Comparison of ENCODE assay signal across 20 cellular contexts in genomic region chr14:68692216-68692615, GRCh38.
DNase-seq lines count a peak whose midpoint lies in the region; ATAC-seq, FAIRE-seq and TF ChIP-seq lines count a peak whose summit lies in the region.
"Had no signal": no experiment of that assay in that cellular context is flagged by ENCODE, and none has a peak within 500 bp of the region (broad histone marks: within the 10 kb centered on the region; RNA-seq: fewer than 3 reads in every experiment).

No MANE protein-coding gene starts in this region.

- no peaks in the 10 kb centered on the region for H3K9me3 Mint-ChIP-seq in CD4-positive, CD25-positive, alpha-beta regulatory T cell
- H3K9me3 Mint-ChIP-seq in activated B cell treated with CpG ODN at 0.5 μM for 24 hours (no peaks in the 10 kb centered on the region), mesothelial cell of epicardium (no peaks in the 10 kb centered on the region)
- H3K9me3 Mint-ChIP-seq: activated CD4-positive, alpha-beta memory T cell treated with anti-CD3 and anti-CD28 coated beads, Interleukin-2, amount 10 ng/mL, durations not matched to agents 7 days and 5 days; GM23338 had no signal

- ATAC-seq in CD4-positive, CD25-positive, alpha-beta regulatory T cell (ENCODE audit: low read depth in 2 of 2) = no peak
- ATAC-seq in activated B cell treated with CpG ODN at 0.5 μM for 24 hours (ENCODE audit: low read depth) (no peak), HG03378 (IDR thresholded peaks at IDR 0.05; ENCODE audit: unreplicated experiment) (no peak), GM21360 (IDR thresholded peaks at IDR 0.05; ENCODE audit: unreplicated experiment) (no peak), pancreas (no peak)
- ATAC-seq: activated CD4-positive, CD25-positive, alpha-beta regulatory T cell treated with anti-CD3 and anti-CD28 coated beads, Interleukin-2, amount 50 U/mL, for 24 hours; stimulated activated naive CD8-positive, alpha-beta T cell treated with anti-CD3 and anti-CD28 coated beads, Interleukin-15, Interleukin-2, amounts not matched to agents 100 U/mL and 50 U/mL, for 24 hours had no signal

- no peaks in the 10 kb centered on the region for H3K27me3 ChIP-seq in CD4-positive, CD25-positive, alpha-beta regulatory T cell (ENCODE audit: control insufficient read depth, insufficient read depth, low read length)
- H3K27me3 ChIP-seq in skeletal muscle tissue (ENCODE audit: control insufficient read depth in 3 of 3, insufficient read depth in 3 of 3, low read length in 3 of 3) (no peaks in the 10 kb centered on the region), pancreas (no peaks in the 10 kb centered on the region)
- H3K27me3 ChIP-seq: cardiac muscle cell had no signal

- TF ChIP-seq CTCF in activated B cell treated with CpG ODN at 0.5 μM for 24 hours (IDR thresholded peaks at IDR 0.05) (no peak), mesothelial cell of epicardium (IDR thresholded peaks at IDR 0.05; ENCODE audit: unreplicated experiment) (no peak), pancreas (IDR thresholded peaks at IDR 0.05) (no peak), foreskin fibroblast (IDR thresholded peaks at IDR 0.05; ENCODE audit: low read depth, low read length) (no peak)

- peaks cover 0 to 37% (median 23%) of the 10 kb centered on the region in 4 donors for H3K4me1 Mint-ChIP-seq in CD4-positive, CD25-positive, alpha-beta regulatory T cell
- peaks cover 57% of the 10 kb centered on the region for H3K4me1 Mint-ChIP-seq in activated B cell treated with CpG ODN at 0.5 μM for 24 hours
- H3K4me1 Mint-ChIP-seq in mesothelial cell of epicardium = peaks cover 62% of the 10 kb centered on the region

- FAIRE-seq in pancreas (lab: Jason Lieb, UNC) = no peak
- FAIRE-seq: keratinocyte had no signal

- H3K36me3 Mint-ChIP-seq in CD4-positive, CD25-positive, alpha-beta regulatory T cell = peaks cover 3% of the 10 kb centered on the region
- H3K36me3 Mint-ChIP-seq in activated B cell treated with CpG ODN at 0.5 μM for 24 hours (ENCODE audit: low read depth) = no peaks in the 10 kb centered on the region
- no peaks in the 10 kb centered on the region for H3K36me3 Mint-ChIP-seq in mesothelial cell of epicardium

- H3K36me3 ChIP-seq in CD4-positive, CD25-positive, alpha-beta regulatory T cell (ENCODE audit: control insufficient read depth, insufficient read depth, low read length) = no peaks in the 10 kb centered on the region
- no peaks in the 10 kb centered on the region for H3K36me3 ChIP-seq in skeletal muscle tissue (ENCODE audit: control insufficient read depth in 3 of 3, insufficient read depth in 3 of 3, low read length in 3 of 3)
- H3K36me3 ChIP-seq in pancreas = no peaks in the 10 kb centered on the region
- H3K36me3 ChIP-seq: cardiac muscle cell had no signal

- no peak overlapping the region for H3K27ac ChIP-seq in CD4-positive, CD25-positive, alpha-beta regulatory T cell (ENCODE audit: insufficient read depth, low read length, poor library complexity, severe bottlenecking)
- peak overlapping the region; percentile 36 for H3K27ac ChIP-seq in skeletal muscle tissue (ENCODE audit: low read depth, low read length)
- no peak overlapping the region for H3K27ac ChIP-seq in pancreas
- H3K27ac ChIP-seq: cardiac muscle cell had no signal

- H3K9me3 ChIP-seq in CD4-positive, CD25-positive, alpha-beta regulatory T cell (ENCODE audit: control insufficient read depth in 2 of 2, low read length in 2 of 2) = no peaks in the 10 kb centered on the region
- no peaks in the 10 kb centered on the region for H3K9me3 ChIP-seq in skeletal muscle tissue (ENCODE audit: control insufficient read depth in 3 of 3, low read length in 3 of 3)
- H3K9me3 ChIP-seq in pancreas = no peaks in the 10 kb centered on the region

- H3K27ac Mint-ChIP-seq in CD4-positive, CD25-positive, alpha-beta regulatory T cell = peak overlapping the region; percentile 30 to 81 (median 67)
- H3K27ac Mint-ChIP-seq in activated B cell treated with CpG ODN at 0.5 μM for 24 hours = peak overlapping the region; percentile 37
- H3K27ac Mint-ChIP-seq in mesothelial cell of epicardium = peak overlapping the region; percentile 80
- H3K27ac Mint-ChIP-seq: activated CD4-positive, alpha-beta memory T cell treated with anti-CD3 and anti-CD28 coated beads, Interleukin-2, amount 10 ng/mL, durations not matched to agents 7 days and 5 days; GM23338 had no signal

- POLR2A ChIA-PET in activated B cell treated with CpG ODN at 0.5 μM for 24 hours (lab: Charles Lee) = interaction anchor here (0.6 to 10.6 kb wide), 4 partner anchors 10 to 157 kb away, joined by 4 to 604 read pairs (median 8); partner anchors contain the start of gene ZFP36L1

- H3K4me1 ChIP-seq in CD4-positive, CD25-positive, alpha-beta regulatory T cell (ENCODE audit: control insufficient read depth, insufficient read depth, low read length, poor library complexity, severe bottlenecking) = peaks cover 3% of the 10 kb centered on the region
- H3K4me1 ChIP-seq in skeletal muscle tissue (ENCODE audit: control insufficient read depth in 3 of 3, insufficient read depth in 3 of 3, low read length in 3 of 3) (peaks cover 9 to 41% (median 20%) of the 10 kb centered on the region in 3 donors), pancreas (no peaks in the 10 kb centered on the region)

- H3K4me3 ChIP-seq in CD4-positive, CD25-positive, alpha-beta regulatory T cell (ENCODE audit: low read depth, low read length) = no peak overlapping the region
- H3K4me3 ChIP-seq in skeletal muscle tissue (ENCODE audit: low read length in 3 of 3) (no peak overlapping the region), pancreas (no peak overlapping the region), foreskin fibroblast (ENCODE audit: low read depth in 1 of 2, low read length in 2 of 2) (no peak overlapping the region)
- H3K4me3 ChIP-seq: cardiac muscle cell, GM23338 had no signal

- H3K27me3 Mint-ChIP-seq in CD4-positive, CD25-positive, alpha-beta regulatory T cell = no peaks in the 10 kb centered on the region
- H3K27me3 Mint-ChIP-seq in activated B cell treated with CpG ODN at 0.5 μM for 24 hours (no peaks in the 10 kb centered on the region), mesothelial cell of epicardium (ENCODE audit: low read depth) (no peaks in the 10 kb centered on the region)
- H3K27me3 Mint-ChIP-seq: activated CD4-positive, alpha-beta memory T cell treated with anti-CD3 and anti-CD28 coated beads, Interleukin-2, amount 10 ng/mL, durations not matched to agents 7 days and 5 days had no signal

- no peak overlapping the region for H3K9ac ChIP-seq in skeletal muscle tissue (ENCODE audit: low read depth in 1 of 3, low read length in 3 of 3)

- CTCF ChIA-PET in activated B cell treated with CpG ODN at 0.5 μM for 24 hours (lab: Charles Lee) = no interaction called here

- no peak overlapping the region for H3K4me3 Mint-ChIP-seq in CD4-positive, CD25-positive, alpha-beta regulatory T cell
- H3K4me3 Mint-ChIP-seq in activated B cell treated with CpG ODN at 0.5 μM for 24 hours (no peak overlapping the region), mesothelial cell of epicardium (no peak overlapping the region)
- H3K4me3 Mint-ChIP-seq: activated CD4-positive, alpha-beta memory T cell treated with anti-CD3 and anti-CD28 coated beads, Interleukin-2, amount 10 ng/mL, durations not matched to agents 7 days and 5 days; GM23338 had no signal

- 90 to 94% methylated on average over 8 of the region's 8 CpGs for whole genome bisulfite sequencing in pancreas, 2 donors

- intact Hi-C loops in activated B cell treated with CpG ODN at 0.5 μM for 24 hours (cut with micrococcal nuclease) (no loop called here), pancreas (cut with DNase I) (no loop called here)

- DNase-seq in CD4-positive, CD25-positive, alpha-beta regulatory T cell = no peak
- DNase-seq in activated B cell treated with CpG ODN at 0.5 μM for 24 hours (no peak), mesothelial cell of epicardium (ENCODE audit: low spot score in 2 of 2, unreplicated experiment in 2 of 2) (no peak), pancreas (no peak), foreskin fibroblast (no peak)
- DNase-seq: activated CD4-positive, alpha-beta memory T cell treated with anti-CD3 and anti-CD28 coated beads, Interleukin-2, amount 10 ng/mL, durations not matched to agents 7 days and 5 days; activated naive CD4-positive, alpha-beta T cell; amygdala; dermis blood vessel endothelial cell; Karpas-422; NCI-H526; stimulated activated CD4-positive, alpha-beta T cell treated with anti-CD3 and anti-CD28 coated beads, Interleukin-4, amount 100 ng/mL, for 4 hours; stimulated activated naive CD8-positive, alpha-beta T cell treated with anti-CD3 and anti-CD28 coated beads, Interleukin-15, Interleukin-2, amounts not matched to agents 100 U/mL and 50 U/mL, for 24 hours had no signal
